8 cellular contexts compared by ENCODE assay signal in genomic region chr2:55133467-55134315, GRCh38.
A peak's percentile ranks its signal among the peaks of the same experiment; 100 is the strongest.
DNase-seq lines count a peak whose midpoint lies in the region; ATAC-seq lines count a peak whose summit lies in the region.

No MANE protein-coding gene starts in this region.

- no peaks in the 10 kb centered on the region for H3K27me3 Mint-ChIP-seq in T-cell

- no peaks in the 10 kb centered on the region for H3K9me3 Mint-ChIP-seq in T-cell

- peaks cover 32 to 38% (median 37%) of the 10 kb centered on the region in 3 donors for H3K4me1 Mint-ChIP-seq in T-cell

- peak overlapping the region; percentile 79 to 84 (median 83) for H3K4me3 Mint-ChIP-seq in T-cell

- CTCF ChIA-PET in T-cell (lab: Charles Lee), result interaction anchor here (1.2 to 1.4 kb wide), 3 partner anchors 41 to 97 kb away, joined by 4 to 6 read pairs (median 4); partner anchors contain the start of gene RTN4 (in 1 of the 2)

- ATAC-seq in GM18508 (IDR thresholded peaks at IDR 0.05; ENCODE audit: insufficient read depth, unreplicated experiment) (peak; percentile 81), HG02852 (IDR thresholded peaks at IDR 0.05; ENCODE audit: unreplicated experiment) (peak; percentile 86), T-cell (replicated peaks in 1 of 4) (peak; percentile 72 to 92 (median 78))

- DNase-seq in T-cell, result peak; percentile 7 to 70 (median 49)
- DNase-seq in astrocyte of the hippocampus (ENCODE audit: low read depth, low spot score), result peak; percentile 97
- peak; percentile 64 for DNase-seq in iPS-NIHi11 (ENCODE audit: low spot score)
- DNase-seq in stimulated activated CD4-positive, alpha-beta T cell treated with anti-CD3 and anti-CD28 coated beads, Interleukin-12 subunit alpha, Interleukin-12 subunit beta, amount 100 ng/mL, for 24 hours (ENCODE audit: low read depth in 2 of 2), result peak; percentile 7 to 11
- DNase-seq in SIG-M5 (lab: John Stamatoyannopoulos, UW), result no peak
- no peak for DNase-seq in SHP77 treated with DMSO at 0.1 percent for 48 hours (lab: John Stamatoyannopoulos, UW)

- POLR2A ChIA-PET in T-cell (lab: Charles Lee), result interaction anchor here (0.7 to 1.1 kb wide), 3 partner anchors 83 to 484 kb away, joined by 3 to 6 read pairs (median 4); partner anchors contain the start of genes RTN4 (in 2 of the 2) and PPP4R3B (in 1 of the 2)

- no peaks in the 10 kb centered on the region for H3K36me3 Mint-ChIP-seq in T-cell

- peak overlapping the region; percentile 97 to 98 for H3K27ac Mint-ChIP-seq in T-cell

Comparison
In these comparisons a context has a peak if more than half of its experiments do, and no peak if none do; other contexts are left out.
1. DNase-seq: peak in T-cell (34 of 34), astrocyte of the hippocampus (single experiment), iPS-NIHi11 (single experiment) and stimulated activated CD4-positive, alpha-beta T cell treated with anti-CD3 and anti-CD28 coated beads, Interleukin-12 subunit alpha, Interleukin-12 subunit beta, amount 100 ng/mL, for 24 hours (2 of 2); none in SIG-M5 (single experiment) and SHP77 treated with DMSO at 0.1 percent for 48 hours (single experiment).
2. Peak in every context shown above with its lines, with median percentiles within 50 percentile points of each other: ATAC-seq.